11 cellular contexts compared by ENCODE assay signal in the genomic region with DNA sequence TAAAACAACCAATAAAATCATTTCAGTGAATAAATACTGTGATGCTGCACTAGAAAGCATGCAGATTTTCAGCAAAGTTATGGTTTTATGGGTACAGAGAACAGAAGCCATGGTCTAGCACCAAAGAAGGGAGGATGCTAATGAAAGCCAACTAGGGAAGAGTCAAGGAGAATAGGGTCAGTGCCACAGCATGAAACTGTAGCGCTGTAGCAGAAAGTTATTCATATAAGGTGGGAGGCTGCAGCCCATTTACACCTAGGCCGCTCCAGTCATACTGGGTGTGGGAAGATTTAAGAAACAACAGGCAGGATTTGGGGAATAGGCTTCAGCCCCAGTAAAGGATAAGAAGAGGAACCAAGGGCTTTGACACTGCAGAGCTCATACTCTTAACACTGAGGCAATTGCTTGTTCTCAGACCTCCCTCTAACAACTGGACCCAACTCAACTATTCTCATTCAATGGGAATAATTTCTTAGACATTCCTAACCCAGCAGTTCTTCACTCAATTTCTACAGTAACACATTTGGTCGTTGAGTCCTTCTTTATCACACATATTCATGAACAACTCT. TPM values are rescaled to one million over a fixed set of nuclear protein-coding genes. Genes with fewer than 3 reads are reported as not detected.
DNase-seq lines count a peak whose midpoint lies in the region; ATAC-seq, FAIRE-seq and TF ChIP-seq lines count a peak whose summit lies in the region.
"Had no signal": no experiment of that assay in that cellular context is flagged by ENCODE, and none has a peak within 500 bp of the region (broad histone marks: within the 10 kb centered on the region; RNA-seq: fewer than 3 reads in every experiment).

No MANE protein-coding gene starts in this region.

- peaks cover 32% of the 10 kb centered on the region for H3K36me3 ChIP-seq in CD4-positive, alpha-beta memory T cell (ENCODE audit: insufficient read depth, low read length)
- H3K36me3 ChIP-seq in naive thymus-derived CD4-positive, alpha-beta T cell (ENCODE audit: control insufficient read depth in 2 of 3, insufficient read depth in 3 of 3, low read length in 3 of 3) = peaks cover 13 to 32% (median 25%) of the 10 kb centered on the region in 3 experiments
- H3K36me3 ChIP-seq in neural progenitor cell = no peaks in the 10 kb centered on the region
- H3K36me3 ChIP-seq: prostate gland had no signal

- peaks cover 47 to 82% (median 57%) of the 10 kb centered on the region in 4 donors for H3K4me1 Mint-ChIP-seq in CD4-positive, alpha-beta memory T cell
- H3K4me1 Mint-ChIP-seq in activated T-helper 2 cell treated with anti-CD3 and anti-CD28 coated beads, Interferon-gamma antibody, Interleukin-2, Interleukin-4, amounts not matched to agents 10 μg/mL and 5 μg/mL and 100 μg/mL, durations not matched to agents 14 hours and 24 hours and 36 hours (ENCODE audit: low read depth) = peaks cover 58% of the 10 kb centered on the region
- H3K4me1 Mint-ChIP-seq in naive thymus-derived CD4-positive, alpha-beta T cell = peaks cover 43 to 76% (median 67%) of the 10 kb centered on the region in 7 donors
- no peaks in the 10 kb centered on the region for H3K4me1 Mint-ChIP-seq in neural progenitor cell

- POLR2A ChIA-PET in CD4-positive, alpha-beta memory T cell (lab: Charles Lee; ENCODE audit: partially characterized antibody) = interaction anchor here (1.5 to 5.7 kb wide), 2 partner anchors 11 to 55 kb away, joined by 4 to 42 read pairs; no protein-coding TSS in a partner anchor
- POLR2A ChIA-PET in naive thymus-derived CD4-positive, alpha-beta T cell (lab: Charles Lee) = interaction anchor here (0.6 kb wide), 1 partner anchor 805 kb away, joined by 3 read pairs; no protein-coding TSS in a partner anchor

- ATAC-seq in naive thymus-derived CD4-positive, alpha-beta T cell = no peak
- ATAC-seq in HG03280 (IDR thresholded peaks at IDR 0.05; ENCODE audit: unreplicated experiment) = no peak

- H3K79me2 ChIP-seq in neural progenitor cell (ENCODE audit: low read depth) = no peaks in the 10 kb centered on the region

- peak overlapping the region; percentile 18 to 97 (median 90) for H3K27ac Mint-ChIP-seq in CD4-positive, alpha-beta memory T cell
- peak overlapping the region; percentile 97 for H3K27ac Mint-ChIP-seq in activated T-helper 2 cell treated with anti-CD3 and anti-CD28 coated beads, Interferon-gamma antibody, Interleukin-2, Interleukin-4, amounts not matched to agents 10 μg/mL and 5 μg/mL and 100 μg/mL, durations not matched to agents 14 hours and 24 hours and 36 hours
- peak overlapping the region; percentile 71 to 97 (median 91) for H3K27ac Mint-ChIP-seq in naive thymus-derived CD4-positive, alpha-beta T cell
- no peak overlapping the region for H3K27ac Mint-ChIP-seq in neural progenitor cell

- H2AFZ ChIP-seq in neural progenitor cell (replicated peaks) = no peak overlapping the region

- TF ChIP-seq POLR2A in GM12891 (IDR thresholded peaks at IDR 0.05; ENCODE audit: low read depth, low read length) = no peak

- no peaks in the 10 kb centered on the region for H4K20me1 ChIP-seq in neural progenitor cell (ENCODE audit: low read depth)

- peak overlapping the region; percentile 59 for H3K27ac ChIP-seq in CD4-positive, alpha-beta memory T cell (ENCODE audit: low read depth, low read length)
- H3K27ac ChIP-seq in naive thymus-derived CD4-positive, alpha-beta T cell (ENCODE audit: low read depth, low read length) = no peak overlapping the region
- H3K27ac ChIP-seq in neural progenitor cell = no peak overlapping the region
- H3K27ac ChIP-seq: prostate gland had no signal

- peak overlapping the region; percentile 64 to 66 for H3K4me3 ChIP-seq in CD4-positive, alpha-beta memory T cell (ENCODE audit: low read length in 2 of 2)
- peak overlapping the region; percentile 67 for H3K4me3 ChIP-seq in naive thymus-derived CD4-positive, alpha-beta T cell (ENCODE audit: low read length)
- H3K4me3 ChIP-seq in neural progenitor cell = no peak overlapping the region
- H3K4me3 ChIP-seq: lung had no signal

- no peak for TF ChIP-seq CTCF in neural progenitor cell (IDR thresholded peaks at IDR 0.05)

- no peaks in the 10 kb centered on the region for H3K27me3 ChIP-seq in CD4-positive, alpha-beta memory T cell (ENCODE audit: insufficient read depth, low read length)
- H3K27me3 ChIP-seq in naive thymus-derived CD4-positive, alpha-beta T cell (ENCODE audit: control insufficient read depth in 2 of 2, insufficient read depth in 2 of 2, low read length in 2 of 2) = no peaks in the 10 kb centered on the region
- no peaks in the 10 kb centered on the region for H3K27me3 ChIP-seq in neural progenitor cell

- CTCF ChIA-PET in CD4-positive, alpha-beta memory T cell (lab: Charles Lee; ENCODE audit: partially characterized antibody) = no interaction called here
- CTCF ChIA-PET in naive thymus-derived CD4-positive, alpha-beta T cell (lab: Charles Lee) = no interaction called here

- H3K4me2 ChIP-seq in neural progenitor cell = no peak overlapping the region

- peak overlapping the region; percentile 88 to 98 (median 94) for H3K4me3 Mint-ChIP-seq in CD4-positive, alpha-beta memory T cell
- H3K4me3 Mint-ChIP-seq in activated T-helper 2 cell treated with anti-CD3 and anti-CD28 coated beads, Interferon-gamma antibody, Interleukin-2, Interleukin-4, amounts not matched to agents 10 μg/mL and 5 μg/mL and 100 μg/mL, durations not matched to agents 14 hours and 24 hours and 36 hours (ENCODE audit: low read depth) = peak overlapping the region; percentile 88
- peak overlapping the region; percentile 82 to 100 (median 92) for H3K4me3 Mint-ChIP-seq in naive thymus-derived CD4-positive, alpha-beta T cell
- H3K4me3 Mint-ChIP-seq in neural progenitor cell = no peak overlapping the region

- no peaks in the 10 kb centered on the region for H3F3A ChIP-seq in neural progenitor cell (ENCODE audit: low read depth)

- H3K36me3 Mint-ChIP-seq in CD4-positive, alpha-beta memory T cell = peaks cover 49 to 66% of the 10 kb centered on the region in 2 donors
- peaks cover 84% of the 10 kb centered on the region for H3K36me3 Mint-ChIP-seq in activated T-helper 2 cell treated with anti-CD3 and anti-CD28 coated beads, Interferon-gamma antibody, Interleukin-2, Interleukin-4, amounts not matched to agents 10 μg/mL and 5 μg/mL and 100 μg/mL, durations not matched to agents 14 hours and 24 hours and 36 hours (ENCODE audit: low read depth)
- peaks cover 16 to 71% (median 43%) of the 10 kb centered on the region in 5 donors for H3K36me3 Mint-ChIP-seq in naive thymus-derived CD4-positive, alpha-beta T cell
- H3K36me3 Mint-ChIP-seq in neural progenitor cell = no peaks in the 10 kb centered on the region

- peaks cover 59% of the 10 kb centered on the region for H3K4me1 ChIP-seq in CD4-positive, alpha-beta memory T cell (ENCODE audit: insufficient read depth, low read length)
- H3K4me1 ChIP-seq in naive thymus-derived CD4-positive, alpha-beta T cell (ENCODE audit: control insufficient read depth in 2 of 2, insufficient read depth in 2 of 2, low read length in 2 of 2) = peaks cover 31 to 34% of the 10 kb centered on the region in 2 donors
- no peaks in the 10 kb centered on the region for H3K4me1 ChIP-seq in neural progenitor cell
- H3K4me1 ChIP-seq: prostate gland had no signal

- peaks cover 0 to 3% (median 0%) of the 10 kb centered on the region in 8 donors for H3K9me3 Mint-ChIP-seq in CD4-positive, alpha-beta memory T cell
- no peaks in the 10 kb centered on the region for H3K9me3 Mint-ChIP-seq in activated T-helper 2 cell treated with anti-CD3 and anti-CD28 coated beads, Interferon-gamma antibody, Interleukin-2, Interleukin-4, amounts not matched to agents 10 μg/mL and 5 μg/mL and 100 μg/mL, durations not matched to agents 14 hours and 24 hours and 36 hours
- peaks cover 0 to 3% (median 0%) of the 10 kb centered on the region in 11 donors for H3K9me3 Mint-ChIP-seq in naive thymus-derived CD4-positive, alpha-beta T cell
- H3K9me3 Mint-ChIP-seq in neural progenitor cell = no peaks in the 10 kb centered on the region

- FAIRE-seq in GM12891 (lab: Jason Lieb, UNC) = peak; percentile 76
- FAIRE-seq: H1 had no signal

- H3K9ac ChIP-seq in neural progenitor cell = no peak overlapping the region

- no peaks in the 10 kb centered on the region for H3K27me3 Mint-ChIP-seq in CD4-positive, alpha-beta memory T cell
- no peaks in the 10 kb centered on the region for H3K27me3 Mint-ChIP-seq in activated T-helper 2 cell treated with anti-CD3 and anti-CD28 coated beads, Interferon-gamma antibody, Interleukin-2, Interleukin-4, amounts not matched to agents 10 μg/mL and 5 μg/mL and 100 μg/mL, durations not matched to agents 14 hours and 24 hours and 36 hours (ENCODE audit: low read depth)
- H3K27me3 Mint-ChIP-seq in naive thymus-derived CD4-positive, alpha-beta T cell = no peaks in the 10 kb centered on the region
- peaks cover 3% of the 10 kb centered on the region for H3K27me3 Mint-ChIP-seq in neural progenitor cell (ENCODE audit: insufficient read depth, low read depth)

- intact Hi-C loops in CD4-positive, alpha-beta memory T cell (cut with micrococcal nuclease) = loop anchor here (2.0 to 5.0 kb wide), 3 partner anchors 15 to 63 kb away; a partner anchor contains a TSS
- intact Hi-C loops in activated T-helper 2 cell treated with anti-CD3 and anti-CD28 coated beads, Interferon-gamma antibody, Interleukin-2, Interleukin-4, amounts not matched to agents 10 μg/mL and 5 μg/mL and 100 μg/mL, durations not matched to agents 14 hours and 24 hours and 36 hours (cut with micrococcal nuclease) = loop anchor here (5.0 kb wide), 2 partner anchors 908 to 1248 kb away; a partner anchor contains a TSS
- intact Hi-C loops in naive thymus-derived CD4-positive, alpha-beta T cell (cut with micrococcal nuclease) = loop anchor here (2.0 to 5.0 kb wide), 4 partner anchors 15 to 1248 kb away; a partner anchor contains a TSS

- DNase-seq in CD4-positive, alpha-beta memory T cell = no peak
- DNase-seq in GM12891 (ENCODE audit: insufficient read length, low spot score) (no peak), neural progenitor cell (ENCODE audit: low spot score) (no peak)
- no peak for DNase-seq in activated T-helper 2 cell treated with anti-CD3 and anti-CD28 coated beads, Interferon-gamma antibody, Interleukin-2, Interleukin-4, amounts not matched to agents 10 μg/mL and 5 μg/mL and 100 μg/mL, durations not matched to agents 14 hours and 24 hours and 36 hours (ENCODE audit: low spot score)
- DNase-seq in naive thymus-derived CD4-positive, alpha-beta T cell = no peak
- DNase-seq in stimulated activated naive CD4-positive, alpha-beta T cell (lab: John Stamatoyannopoulos, UW) = no peak
- DNase-seq: NCI-H187 had no signal

- H3K9me3 ChIP-seq in CD4-positive, alpha-beta memory T cell (ENCODE audit: control insufficient read depth in 1 of 2, low read length in 2 of 2) = no peaks in the 10 kb centered on the region
- no peaks in the 10 kb centered on the region for H3K9me3 ChIP-seq in naive thymus-derived CD4-positive, alpha-beta T cell (ENCODE audit: control insufficient read depth in 2 of 3, low read length in 3 of 3)
- H3K9me3 ChIP-seq in neural progenitor cell (ENCODE audit: low read depth) = no peaks in the 10 kb centered on the region
- H3K9me3 ChIP-seq: prostate gland had no signal

RNA-seq across cellular contexts. Expression of a gene that starts 4.4 kb away (rescaled TPM):
- total RNA-seq in CD4-positive, alpha-beta memory T cell = 100 to 1,000 TPM; 160 to 162 TPM
- 100 to 1,000 TPM in 1 of 2 donors, 10 to 100 TPM in 1; 53.2 to 131 TPM for polyA plus RNA-seq in CD4-positive, alpha-beta memory T cell
- 164 TPM for polyA plus RNA-seq in GM12891 (2012; ENCODE audit: low read depth, missing spikeins)
- 108 and 113 TPM in 2 replicates for total RNA-seq in activated T-helper 2 cell treated with anti-CD3 and anti-CD28 coated beads, Interferon-gamma antibody, Interleukin-2, Interleukin-4, amounts not matched to agents 10 μg/mL and 5 μg/mL and 100 μg/mL, durations not matched to agents 14 hours and 24 hours and 36 hours
- total RNA-seq in naive thymus-derived CD4-positive, alpha-beta T cell = 100 to 1,000 TPM in 2 of 5 experiments, 10 to 100 TPM in 3; 42.4 to 307 (median 96.0) TPM
- polyA plus RNA-seq in naive thymus-derived CD4-positive, alpha-beta T cell = 10 to 100 TPM; 46.1 to 48.0 TPM
- total RNA-seq in neural progenitor cell (ENCODE audit: low replicate concordance) = 4.0 and 5.4 TPM in 2 replicates
